Comparison of ENCODE assay signal across 8 cellular contexts in genomic region chr16:57244463-57244766, GRCh38. TPM values are rescaled to one million over a fixed set of nuclear protein-coding genes. Genes with fewer than 3 reads are reported as not detected.
DNase-seq lines count a peak whose midpoint lies in the region; ATAC-seq and TF ChIP-seq lines count a peak whose summit lies in the region.

No MANE protein-coding gene starts in this region.

- H3K4me1 Mint-ChIP-seq in T-helper 2 cell treated with Interferon-gamma antibody and Interleukin-4, amounts not matched to agents 5 μg/mL and 100 μg/mL, for 36 hours (ENCODE audit: low read depth) = peaks cover 25% of the 10 kb centered on the region
- peaks cover 16% of the 10 kb centered on the region for H3K4me1 Mint-ChIP-seq in neural crest cell

- H3K4me3 ChIP-seq in HUES64 (ENCODE audit: low read length) (peak overlapping the region; percentile 66), dorsolateral prefrontal cortex (peak overlapping the region; percentile 68 to 98 (median 90))

- H3K27ac ChIP-seq in HUES64 (ENCODE audit: low read depth, low read length) = 0 out of 2 replicates have a peak overlapping the region, but pooled peaks have one; percentile 21
- peak overlapping the region in 58 of 59 donors; percentile 9 to 97 (median 93) for H3K27ac ChIP-seq in dorsolateral prefrontal cortex

- peak overlapping the region; percentile 25 for H3K9ac ChIP-seq in HUES64 (ENCODE audit: low read depth, low read length)

- H3K27me3 ChIP-seq in HUES64 (ENCODE audit: insufficient read depth, low read length) (peaks cover 6% of the 10 kb centered on the region; the same call in 1 of the 2 replicates), dorsolateral prefrontal cortex (no peaks in the 10 kb centered on the region)

- H3K36me3 ChIP-seq in HUES64 (ENCODE audit: insufficient read depth, low read length) = peaks cover 25% of the 10 kb centered on the region

- H3K27me3 Mint-ChIP-seq in T-helper 2 cell treated with Interferon-gamma antibody and Interleukin-4, amounts not matched to agents 5 μg/mL and 100 μg/mL, for 36 hours (ENCODE audit: low read depth) = no peaks in the 10 kb centered on the region
- no peaks in the 10 kb centered on the region for H3K27me3 Mint-ChIP-seq in neural crest cell (ENCODE audit: low read depth)

- in situ Hi-C loops in GM13977 (cut with MboI; ENCODE audit: low pct_unique_long_range_greater_than_20kb, low sequenced_read_pairs, unreplicated experiment) = no loop called here

- H3K36me3 Mint-ChIP-seq in T-helper 2 cell treated with Interferon-gamma antibody and Interleukin-4, amounts not matched to agents 5 μg/mL and 100 μg/mL, for 36 hours (ENCODE audit: low read depth) = peaks cover 12% of the 10 kb centered on the region
- peaks cover 11% of the 10 kb centered on the region for H3K36me3 Mint-ChIP-seq in neural crest cell (ENCODE audit: low read depth)

- no peaks in the 10 kb centered on the region for H3K9me3 ChIP-seq in HUES64 (ENCODE audit: insufficient read depth, low read depth, low read length)

- WGBS in HUES64 = 25% methylated on average over 9 of the region's 9 CpGs

- no peak for ATAC-seq in GM19463 (IDR thresholded peaks at IDR 0.05; ENCODE audit: unreplicated experiment)

- intact Hi-C loops in dorsolateral prefrontal cortex (cut with DNase I) = loop anchor here (1.0 to 5.0 kb wide), 4 partner anchors 56 to 173 kb away; partner anchors contain the start of genes PSME3IP1 (in 2 of the 2) and RSPRY1 (in 2 of the 2)

- H3K4me3 Mint-ChIP-seq in T-helper 2 cell treated with Interferon-gamma antibody and Interleukin-4, amounts not matched to agents 5 μg/mL and 100 μg/mL, for 36 hours = peak overlapping the region; percentile 95
- H3K4me3 Mint-ChIP-seq in neural crest cell = peak overlapping the region; percentile 95

- no peak for DNase-seq in T-helper 2 cell treated with Interferon-gamma antibody and Interleukin-4, amounts not matched to agents 5 μg/mL and 100 μg/mL, for 36 hours (ENCODE audit: low spot score)
- no peak for DNase-seq in T-helper 2 cell
- DNase-seq in dorsolateral prefrontal cortex = no peak
- no peak for DNase-seq in neural crest cell (ENCODE audit: low read depth, low spot score)
- no peak for DNase-seq in GM13977 (ENCODE audit: low spot score)
- no peak for DNase-seq in NK-92 treated with Interleukin-12 subunit alpha and Interleukin-12 subunit beta, amount 100 ng/mL, for 24 hours (lab: John Stamatoyannopoulos, UW)

- peaks cover 6% of the 10 kb centered on the region; the same call in 1 of the 2 replicates for H3K4me1 ChIP-seq in HUES64 (ENCODE audit: insufficient read depth, low read length)

- H3K9me3 Mint-ChIP-seq in T-helper 2 cell treated with Interferon-gamma antibody and Interleukin-4, amounts not matched to agents 5 μg/mL and 100 μg/mL, for 36 hours = no peaks in the 10 kb centered on the region
- H3K9me3 Mint-ChIP-seq in neural crest cell = no peaks in the 10 kb centered on the region

- H3K27ac Mint-ChIP-seq in T-helper 2 cell treated with Interferon-gamma antibody and Interleukin-4, amounts not matched to agents 5 μg/mL and 100 μg/mL, for 36 hours = peak overlapping the region; percentile 94
- H3K27ac Mint-ChIP-seq in neural crest cell (ENCODE audit: unreplicated experiment) = peak overlapping the region; percentile 98

- TF ChIP-seq CTCF in dorsolateral prefrontal cortex (IDR thresholded peaks at IDR 0.05 in 54 of 56, conservative IDR thresholded peaks at IDR 0.05 in 2 of 56; ENCODE audit: low read depth in 1 of 56, partially characterized antibody in 56 of 56) (no peak), neural crest cell (conservative IDR thresholded peaks at IDR 0.05) (peak; percentile 36), GM13977 (IDR thresholded peaks at IDR 0.05; ENCODE audit: extremely low read depth, insufficient read depth, missing control alignments) (no peak)

RNA-seq across cellular contexts. Expression of gene ARL2BP, which starts 0.6 kb away (rescaled TPM):
- polyA plus RNA-seq in HUES64 (2013, experiment 1 of 2) = 26.6 TPM
- 30.3 TPM for polyA plus RNA-seq in HUES64 (2013, experiment 2 of 2)
- total RNA-seq in dorsolateral prefrontal cortex (10 to 100 TPM; 36.8 to 68.6 (median 51.1) TPM), neural crest cell (62.6 and 63.9 TPM in 2 replicates)

RNA-seq across cellular contexts. Expression of gene PLLP, which starts 40.1 kb away (rescaled TPM):
- polyA plus RNA-seq in HUES64 (2013, experiment 1 of 2) = 2.7 TPM
- polyA plus RNA-seq in HUES64 (2013, experiment 2 of 2) = 4.2 TPM
- total RNA-seq in dorsolateral prefrontal cortex (100 to 1,000 TPM in 55 of 120 experiments, 10 to 100 TPM in 65; 20.8 to 459 (median 91.3) TPM), neural crest cell (0.79 and 0.84 TPM in 2 replicates)

RNA-seq across cellular contexts. Expression of gene RSPRY1, which starts 58.3 kb away (rescaled TPM):
- 23.8 TPM for polyA plus RNA-seq in HUES64 (2013, experiment 1 of 2)
- polyA plus RNA-seq in HUES64 (2013, experiment 2 of 2) = 22.3 TPM
- total RNA-seq in dorsolateral prefrontal cortex (10 to 100 TPM; 21.4 to 53.0 (median 33.6) TPM), neural crest cell (46.8 and 53.4 TPM in 2 replicates)

RNA-seq across cellular contexts. Expression of gene PSME3IP1, which starts 58.6 kb away (rescaled TPM):
- polyA plus RNA-seq in HUES64 (2013, experiment 1 of 2) = 68.3 TPM
- polyA plus RNA-seq in HUES64 (2013, experiment 2 of 2) = 76.4 TPM
- 100 to 1,000 TPM; 100 to 178 (median 132) TPM for total RNA-seq in dorsolateral prefrontal cortex
- total RNA-seq in neural crest cell = 102 and 108 TPM in 2 replicates

Comparison
In these comparisons a context has a peak if more than half of its experiments do, and no peak if none do; other contexts are left out.
1. RNA of gene PLLP, which starts 40.1 kb away (total RNA-seq): 20.8 to 459 TPM in dorsolateral prefrontal cortex; 0.79 to 0.84 TPM in neural crest cell; every median in the first group is over 10 times any median in the second.